ENCODE assay signal across 15 cellular contexts in the genomic region with DNA sequence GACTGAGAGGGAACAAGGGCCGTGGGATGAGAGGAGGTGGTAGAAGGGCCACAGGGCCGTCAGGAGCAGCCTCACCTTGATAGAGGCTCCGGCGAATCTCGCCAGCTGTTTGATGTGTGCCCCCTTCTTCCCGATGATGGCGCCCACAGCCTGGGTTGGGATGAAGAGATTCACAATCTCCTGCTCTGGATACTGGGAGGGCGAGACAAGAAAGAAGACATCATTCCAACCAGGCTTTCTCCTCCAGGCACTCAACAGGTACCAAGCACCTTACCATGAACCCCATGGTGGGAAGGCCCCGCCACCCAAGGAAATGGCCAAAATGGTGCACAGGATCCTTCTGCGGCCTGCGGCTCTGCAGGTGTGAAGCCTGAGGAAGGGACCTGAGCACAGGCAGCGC.
DNase-seq lines count a peak whose midpoint lies in the region; ATAC-seq and TF ChIP-seq lines count a peak whose summit lies in the region.
"Had no signal": no experiment of that assay in that cellular context is flagged by ENCODE, and none has a peak within 500 bp of the region (broad histone marks: within the 10 kb centered on the region; RNA-seq: fewer than 3 reads in every experiment).

No MANE protein-coding gene starts in this region.

- no peak overlapping the region for H3K4me3 ChIP-seq in left ventricle myocardium inferior
- H3K4me3 ChIP-seq in heart right ventricle: no peak overlapping the region
- H3K4me3 ChIP-seq in esophagus squamous epithelium: no peak overlapping the region
- H3K4me3 ChIP-seq in psoas muscle: no peak overlapping the region
- no peak overlapping the region for H3K4me3 ChIP-seq in vagina

- intact Hi-C loops in left ventricle myocardium inferior (cut with micrococcal nuclease): no loop called here
- intact Hi-C loops in heart right ventricle (cut with DNase I): no loop called here
- intact Hi-C loops in esophagus squamous epithelium (cut with DNase I): no loop called here
- intact Hi-C loops in psoas muscle (cut with DNase I): no loop called here
- intact Hi-C loops in vagina (cut with DNase I): loop anchor here (2.0 kb wide), 1 partner anchor 280 kb away; no protein-coding TSS in a partner anchor

- no peaks in the 10 kb centered on the region for H3K9me3 ChIP-seq in left ventricle myocardium inferior (replicated peaks)
- H3K9me3 ChIP-seq in heart right ventricle: no peaks in the 10 kb centered on the region
- no peaks in the 10 kb centered on the region for H3K9me3 ChIP-seq in esophagus squamous epithelium
- H3K9me3 ChIP-seq in psoas muscle: no peaks in the 10 kb centered on the region
- H3K9me3 ChIP-seq in vagina: no peaks in the 10 kb centered on the region

- WGBS in heart right ventricle, 2 donors: 94 to 98% methylated on average over 12 of the region's 12 CpGs
- WGBS in esophagus squamous epithelium, 2 donors: 88 to 91% methylated on average over 6 to 9 of the region's 12 CpGs
- 94 to 96% (median 95%) methylated on average over 12 of the region's 12 CpGs for WGBS in psoas muscle, 3 donors

- TF ChIP-seq CTCF in left ventricle myocardium inferior (IDR thresholded peaks at IDR 0.05; ENCODE audit: borderline replicate concordance) (no peak), heart right ventricle (IDR thresholded peaks at IDR 0.05) (no peak), esophagus squamous epithelium (IDR thresholded peaks at IDR 0.05) (no peak), psoas muscle (IDR thresholded peaks at IDR 0.05) (no peak), vagina (IDR thresholded peaks at IDR 0.05) (no peak)

- H3K36me3 ChIP-seq in left ventricle myocardium inferior (no peaks in the 10 kb centered on the region), heart right ventricle (no peaks in the 10 kb centered on the region), esophagus squamous epithelium (no peaks in the 10 kb centered on the region), psoas muscle (ENCODE audit: insufficient read depth in 1 of 2, low read depth in 1 of 2) (no peaks in the 10 kb centered on the region), vagina (no peaks in the 10 kb centered on the region)

- H3K4me1 ChIP-seq in left ventricle myocardium inferior (peaks cover 35% of the 10 kb centered on the region), heart right ventricle (peaks cover 0 to 38% (median 11%) of the 10 kb centered on the region in 9 donors), esophagus squamous epithelium (peaks cover 6 to 58% (median 42%) of the 10 kb centered on the region in 3 donors), psoas muscle (peaks cover 5% of the 10 kb centered on the region), vagina (peaks cover 54% of the 10 kb centered on the region)

- no peak for ATAC-seq in heart right ventricle
- no peak for ATAC-seq in psoas muscle
- no peak for ATAC-seq in GM21825 (IDR thresholded peaks at IDR 0.05; ENCODE audit: unreplicated experiment)
- ATAC-seq in GM19467 (IDR thresholded peaks at IDR 0.05; ENCODE audit: unreplicated experiment): no peak

- DNase-seq in left ventricle myocardium inferior (no peak), heart right ventricle (no peak), esophagus squamous epithelium (lab: John Stamatoyannopoulos, UW) (no peak), psoas muscle (no peak), vagina (ENCODE audit: extremely low spot score in 2 of 2) (peak in 1 of 2 donors; percentile 55), T-helper 1 cell (no peak)
- DNase-seq: activated CD4-positive, alpha-beta T cell treated with anti-CD3 and anti-CD28 coated beads, Interleukin-2, amount 10 ng/mL, durations not matched to agents 24 days and 14 days; activated naive CD8-positive, alpha-beta T cell treated with anti-CD3 and anti-CD28 coated beads for 36 hours; CD4-positive, CD25-positive, alpha-beta regulatory T cell; KBM-7; NK-92 treated with Interleukin-12 subunit alpha and Interleukin-12 subunit beta, amount 100 ng/mL, for 24 hours; SHP77 treated with DMSO at 0.1 percent for 48 hours had no signal

- no peaks in the 10 kb centered on the region for H3K27me3 ChIP-seq in left ventricle myocardium inferior (ENCODE audit: low read depth)
- no peaks in the 10 kb centered on the region for H3K27me3 ChIP-seq in heart right ventricle
- H3K27me3 ChIP-seq in esophagus squamous epithelium: no peaks in the 10 kb centered on the region
- H3K27me3 ChIP-seq in psoas muscle (ENCODE audit: insufficient read depth in 3 of 3, low read length in 2 of 3): no peaks in the 10 kb centered on the region
- no peaks in the 10 kb centered on the region for H3K27me3 ChIP-seq in vagina

- TF ChIP-seq POLR2A in esophagus squamous epithelium (IDR thresholded peaks at IDR 0.05) (no peak), vagina (IDR thresholded peaks at IDR 0.05) (no peak)

- H3K27ac ChIP-seq in left ventricle myocardium inferior (replicated peaks) (peak overlapping the region; percentile 60), heart right ventricle (peak overlapping the region in 4 of 10 donors; percentile 19 to 40 (median 35)), esophagus squamous epithelium (peak overlapping the region; percentile 58 to 92 (median 84)), psoas muscle (peak overlapping the region; percentile 27), vagina (peak overlapping the region; percentile 94)
- H3K27ac ChIP-seq: HL-60 had no signal
